In genomic region chr4:15653864-15654391, GRCh38 we compare ENCODE assay signal across 8 cellular contexts. TPM values are rescaled to one million over a fixed set of nuclear protein-coding genes. Genes with fewer than 3 reads are reported as not detected.
DNase-seq lines count a peak whose midpoint lies in the region; ATAC-seq and TF ChIP-seq lines count a peak whose summit lies in the region.

No MANE protein-coding gene starts in this region.

- CTCF ChIA-PET in activated CD8-positive, alpha-beta T cell treated with anti-CD3 and anti-CD28 coated beads, Interleukin-2, amount 10 ng/mL, durations not matched to agents 7 days and 5 days (lab: Charles Lee) = interaction anchor here (1.0 to 2.5 kb wide), 5 partner anchors 11 to 302 kb away, joined by 3 to 9 read pairs (median 5); partner anchors contain the start of gene FAM200B

- H2BK120ac ChIP-seq in trophoblast cell (ENCODE audit: insufficient read depth, low read length, poor library complexity) = no peak overlapping the region

- no peaks in the 10 kb centered on the region for H3K36me3 ChIP-seq in heart left ventricle
- H3K36me3 ChIP-seq in trophoblast cell (ENCODE audit: control insufficient read depth in 1 of 2, insufficient read depth in 2 of 2, low read length in 2 of 2) = peaks cover 2 to 5% of the 10 kb centered on the region in 2 experiments

- POLR2A ChIA-PET in activated CD8-positive, alpha-beta T cell treated with anti-CD3 and anti-CD28 coated beads, Interleukin-2, amount 10 ng/mL, durations not matched to agents 7 days and 5 days (lab: Charles Lee) = interaction anchor here (0.7 to 1.6 kb wide), 5 partner anchors 11 to 559 kb away, joined by 3 to 5 read pairs (median 3); partner anchors contain the start of gene FAM200B

- H3K23ac ChIP-seq in trophoblast cell (ENCODE audit: low read length) = no peak overlapping the region

- peak overlapping the region; percentile 77 for H3K9ac ChIP-seq in trophoblast cell (ENCODE audit: low read length)

- no peak overlapping the region for H4K12ac ChIP-seq in trophoblast cell (ENCODE audit: low read depth, low read length)

- ATAC-seq in GM19395 (IDR thresholded peaks at IDR 0.05; ENCODE audit: unreplicated experiment) = peak; percentile 37
- no peak for ATAC-seq in activated CD8-positive, alpha-beta T cell treated with anti-CD3 and anti-CD28 coated beads, Interleukin-2, amount 10 ng/mL, durations not matched to agents 7 days and 5 days
- ATAC-seq in heart left ventricle = peak in 2 of 4 donors; percentile 13 to 14
- no peak for ATAC-seq in GM18873 (IDR thresholded peaks at IDR 0.05; ENCODE audit: low FRiP score, unreplicated experiment)
- no peak for ATAC-seq in HG02981 (IDR thresholded peaks at IDR 0.05; ENCODE audit: unreplicated experiment)

- peaks cover 66% of the 10 kb centered on the region for H3K4me1 Mint-ChIP-seq in CD14-positive monocyte
- peaks cover 52% of the 10 kb centered on the region for H3K4me1 Mint-ChIP-seq in activated CD8-positive, alpha-beta T cell treated with anti-CD3 and anti-CD28 coated beads, Interleukin-2, amount 10 ng/mL, durations not matched to agents 7 days and 5 days (ENCODE audit: low read depth)

- H3K27ac Mint-ChIP-seq in CD14-positive monocyte = peak overlapping the region; percentile 91 to 97 (median 95)
- peak overlapping the region; percentile 94 for H3K27ac Mint-ChIP-seq in activated CD8-positive, alpha-beta T cell treated with anti-CD3 and anti-CD28 coated beads, Interleukin-2, amount 10 ng/mL, durations not matched to agents 7 days and 5 days

- H3K4me1 ChIP-seq in heart left ventricle (peaks cover 6 to 79% (median 46%) of the 10 kb centered on the region in 12 donors), trophoblast cell (ENCODE audit: control insufficient read depth in 1 of 2, insufficient read depth in 2 of 2, low read length in 2 of 2) (peaks cover 8% of the 10 kb centered on the region in 2 experiments)

- DNase-seq in CD14-positive monocyte (ENCODE audit: low spot score) = no peak
- peak; percentile 74 for DNase-seq in LHCN-M2 (ENCODE audit: low read depth)
- peak; percentile 42 for DNase-seq in activated CD8-positive, alpha-beta T cell treated with anti-CD3 and anti-CD28 coated beads, Interleukin-2, amount 10 ng/mL, durations not matched to agents 7 days and 5 days
- DNase-seq in heart left ventricle = no peak
- no peak for DNase-seq in trophoblast cell

- H3K27ac ChIP-seq in heart left ventricle = peak overlapping the region; percentile 96 to 100 (median 99)
- peak overlapping the region; percentile 97 for H3K27ac ChIP-seq in trophoblast cell (ENCODE audit: low read depth, low read length)

- peaks cover 17% of the 10 kb centered on the region for H3K79me1 ChIP-seq in trophoblast cell (ENCODE audit: low read length)

- H3K79me2 ChIP-seq in trophoblast cell (ENCODE audit: control insufficient read depth, insufficient read depth, low read length, poor library complexity) = peaks cover 15% of the 10 kb centered on the region

- TF ChIP-seq POLR2A in heart left ventricle (IDR thresholded peaks at IDR 0.05) = no peak

- peaks cover 12 to 32% of the 10 kb centered on the region in 2 donors for H3K36me3 Mint-ChIP-seq in CD14-positive monocyte
- H3K36me3 Mint-ChIP-seq in activated CD8-positive, alpha-beta T cell treated with anti-CD3 and anti-CD28 coated beads, Interleukin-2, amount 10 ng/mL, durations not matched to agents 7 days and 5 days (ENCODE audit: low read depth) = peaks cover 23% of the 10 kb centered on the region

- no peak overlapping the region for H3K18ac ChIP-seq in trophoblast cell (ENCODE audit: low read length)

- H3K14ac ChIP-seq in trophoblast cell (ENCODE audit: low read length) = no peak overlapping the region

- peak overlapping the region; percentile 72 for H3K4ac ChIP-seq in trophoblast cell (ENCODE audit: low read depth, low read length)

- H3K4me3 ChIP-seq in heart left ventricle (peak overlapping the region; percentile 66 to 91 (median 76)), trophoblast cell (ENCODE audit: low read depth, low read length) (no peak overlapping the region)

- WGBS in heart left ventricle, 4 donors = 0 to 1% (median 1%) methylated on average over 4 of the region's 4 CpGs
- no CpG with 5 or more reads among the region's 4 CpGs for WGBS in trophoblast cell (ENCODE audit: extremely low coverage, insufficient coverage, insufficient read length)

- H3K27me3 ChIP-seq in heart left ventricle (no peaks in the 10 kb centered on the region), trophoblast cell (ENCODE audit: insufficient read depth, low read length) (no peaks in the 10 kb centered on the region)

- no peak overlapping the region for H4K8ac ChIP-seq in trophoblast cell (ENCODE audit: low read depth, low read length)

- peak overlapping the region; percentile 99 to 100 for H3K4me3 Mint-ChIP-seq in CD14-positive monocyte
- peak overlapping the region; percentile 96 for H3K4me3 Mint-ChIP-seq in activated CD8-positive, alpha-beta T cell treated with anti-CD3 and anti-CD28 coated beads, Interleukin-2, amount 10 ng/mL, durations not matched to agents 7 days and 5 days

- no peak overlapping the region for H2AFZ ChIP-seq in trophoblast cell (ENCODE audit: insufficient read depth, low read length, poor library complexity)

- H3K27me3 Mint-ChIP-seq in CD14-positive monocyte (ENCODE audit: low read depth in 3 of 3) = no peaks in the 10 kb centered on the region
- H3K27me3 Mint-ChIP-seq in activated CD8-positive, alpha-beta T cell treated with anti-CD3 and anti-CD28 coated beads, Interleukin-2, amount 10 ng/mL, durations not matched to agents 7 days and 5 days (ENCODE audit: low read depth) = no peaks in the 10 kb centered on the region

- H2AK5ac ChIP-seq in trophoblast cell (ENCODE audit: low read length) = no peak overlapping the region

- no peak overlapping the region for H2BK12ac ChIP-seq in trophoblast cell (ENCODE audit: low read length)

- peak overlapping the region; percentile 91 for H3K4me2 ChIP-seq in trophoblast cell (ENCODE audit: low read length)

- H4K91ac ChIP-seq in trophoblast cell (ENCODE audit: low read depth, low read length) = no peak overlapping the region

- H3K9me3 Mint-ChIP-seq in CD14-positive monocyte = no peaks in the 10 kb centered on the region
- H3K9me3 Mint-ChIP-seq in activated CD8-positive, alpha-beta T cell treated with anti-CD3 and anti-CD28 coated beads, Interleukin-2, amount 10 ng/mL, durations not matched to agents 7 days and 5 days (ENCODE audit: insufficient read depth) = no peaks in the 10 kb centered on the region

- TF ChIP-seq CTCF in CD14-positive monocyte (IDR thresholded peaks at IDR 0.05) = no peak
- no peak for TF ChIP-seq CTCF in heart left ventricle (IDR thresholded peaks at IDR 0.05)

- no peak overlapping the region for H2BK5ac ChIP-seq in trophoblast cell (ENCODE audit: low read depth, low read length, poor library complexity)

- intact Hi-C loops in CD14-positive monocyte (cut with micrococcal nuclease) = loop anchor here in 1 of 2 donors (5.0 kb wide), 1 partner anchor 48 kb away; the partner anchor contains the start of gene BST1
- intact Hi-C loops in heart left ventricle (cut with DNase I) = loop anchor here in 6 of 10 donors (2.0 to 10.0 kb wide), 5 partner anchors 29 to 649 kb away; partner anchors contain the start of gene CPEB2 (in 1 of the 6)

- H3K9me3 ChIP-seq in heart left ventricle (no peaks in the 10 kb centered on the region), trophoblast cell (ENCODE audit: insufficient read depth, low read depth, low read length) (no peaks in the 10 kb centered on the region)

RNA-seq across cellular contexts. Expression of gene FBXL5, which starts 1.2 kb away (rescaled TPM):
- 100 to 1,000 TPM; 484 to 518 TPM for polyA plus RNA-seq in CD14-positive monocyte
- total RNA-seq in LHCN-M2 (2014; rRNA removed) = 165 and 167 TPM in 2 replicates
- 65.0 TPM for polyA plus RNA-seq in LHCN-M2 (2012)
- total RNA-seq in activated CD8-positive, alpha-beta T cell treated with anti-CD3 and anti-CD28 coated beads, Interleukin-2, amount 10 ng/mL, durations not matched to agents 7 days and 5 days = 10 to 100 TPM; 40.9 to 42.0 TPM
- total RNA-seq in heart left ventricle = 100 to 1,000 TPM in 1 of 9 donors, 10 to 100 TPM in 8; 71.1 to 112 (median 82.1) TPM
- 10 to 100 TPM; 32.7 to 48.9 TPM for polyA plus RNA-seq in heart left ventricle
- 32.4 and 32.8 TPM in 2 replicates for polyA plus RNA-seq in trophoblast cell (2013)

RNA-seq across cellular contexts. Expression of gene FAM200B, which starts 27.7 kb away (rescaled TPM):
- polyA plus RNA-seq in CD14-positive monocyte (100 to 1,000 TPM; 151 to 169 TPM), heart left ventricle (10 to 100 TPM; 25.0 to 33.9 TPM)
- total RNA-seq in LHCN-M2 (2014; rRNA removed) (53.0 and 59.3 TPM in 2 replicates), heart left ventricle (10 to 100 TPM; 23.2 to 37.7 (median 32.2) TPM)
- polyA plus RNA-seq in LHCN-M2 (2012) = 96.7 TPM
- 10 to 100 TPM; 15.8 to 17.2 TPM for total RNA-seq in activated CD8-positive, alpha-beta T cell treated with anti-CD3 and anti-CD28 coated beads, Interleukin-2, amount 10 ng/mL, durations not matched to agents 7 days and 5 days
- polyA plus RNA-seq in trophoblast cell (2013) = 60.1 and 63.5 TPM in 2 replicates

RNA-seq across cellular contexts. Expression of gene BST1, which starts 48.9 kb away (rescaled TPM):
- polyA plus RNA-seq in CD14-positive monocyte = 100 to 1,000 TPM; 266 to 297 TPM
- 1.0 and 2.2 TPM in 2 replicates for total RNA-seq in LHCN-M2 (2014; rRNA removed)
- polyA plus RNA-seq in LHCN-M2 (2012) = 6.0 TPM
- under 1 TPM; 0.60 to 0.71 TPM for total RNA-seq in activated CD8-positive, alpha-beta T cell treated with anti-CD3 and anti-CD28 coated beads, Interleukin-2, amount 10 ng/mL, durations not matched to agents 7 days and 5 days
- 10 to 100 TPM in 1 of 9 donors, 1 to 10 TPM in 8; 1.3 to 18.4 (median 2.1) TPM for total RNA-seq in heart left ventricle
- 1 to 10 TPM; 1.9 to 2.5 TPM for polyA plus RNA-seq in heart left ventricle
- polyA plus RNA-seq in trophoblast cell (2013) = 0.24 and 0.40 TPM in 2 replicates

Comparison
In these comparisons a context has a peak if more than half of its experiments do, and no peak if none do; other contexts are left out.
1. DNase-seq: peak in LHCN-M2 (single experiment) and activated CD8-positive, alpha-beta T cell treated with anti-CD3 and anti-CD28 coated beads, Interleukin-2, amount 10 ng/mL, durations not matched to agents 7 days and 5 days (single experiment); none in CD14-positive monocyte (single experiment), heart left ventricle (0 of 5) and trophoblast cell (0 of 2).